In the genomic region with DNA sequence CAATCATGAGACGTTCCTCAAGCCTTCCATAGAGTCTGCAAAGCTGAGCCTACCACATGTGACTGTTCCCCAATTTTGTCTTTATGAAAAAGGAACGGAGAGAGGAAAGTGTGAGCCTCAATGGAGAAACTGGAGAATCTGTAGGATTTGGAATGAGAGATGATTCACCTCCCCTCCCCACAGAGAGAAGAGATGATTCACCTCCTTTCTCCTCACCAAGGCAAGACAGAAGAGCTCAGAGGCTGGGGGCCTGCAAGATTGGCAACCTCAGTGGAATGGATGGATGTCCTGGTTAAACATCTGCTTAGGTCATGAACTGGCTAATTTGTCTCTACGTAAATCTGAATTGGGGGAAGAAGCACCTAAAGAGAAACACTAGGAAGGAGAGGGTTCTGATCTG, we compare ENCODE assay signal across 1 cellular context.
TF ChIP-seq lines count a peak whose summit lies in the region.

No MANE protein-coding gene starts in this region.

TF ChIP-seq in SK-N-SH treated with all-trans-retinoic acid at 6 μM for 48 hours, 23 proteins besides CTCF, POLR2A, EP300 and RAD21 (continued from another document):
- TF ChIP-seq CREB5 (CRISPR knock-in tag; IDR thresholded peaks at IDR 0.05; ENCODE audit: low read depth) (no peak), ZC3H10 (CRISPR knock-in tag; IDR thresholded peaks at IDR 0.05) (no peak), TOX (CRISPR knock-in tag; IDR thresholded peaks at IDR 0.05; ENCODE audit: borderline replicate concordance) (no peak)
